23 cellular contexts compared by ENCODE assay signal in genomic region chr11:10627816-10628215, GRCh38. TPM values are rescaled to one million over a fixed set of nuclear protein-coding genes. Genes with fewer than 3 reads are reported as not detected.
DNase-seq lines count a peak whose midpoint lies in the region; ATAC-seq and TF ChIP-seq lines count a peak whose summit lies in the region.
"Had no signal": no experiment of that assay in that cellular context is flagged by ENCODE, and none has a peak within 500 bp of the region (broad histone marks: within the 10 kb centered on the region; RNA-seq: fewer than 3 reads in every experiment).

No MANE protein-coding gene starts in this region.

- no peaks in the 10 kb centered on the region for H3K9me3 Mint-ChIP-seq in activated CD8-positive, alpha-beta memory T cell treated with anti-CD3 and anti-CD28 coated beads, Interleukin-2, amount 10 ng/mL, durations not matched to agents 7 days and 5 days (ENCODE audit: low read depth)

- H3K4me3 ChIP-seq in neuronal stem cell (ENCODE audit: low read length in 2 of 2) (no peak overlapping the region), thoracic aorta (no peak overlapping the region), left lung (no peak overlapping the region), right cardiac atrium (ENCODE audit: low read length) (no peak overlapping the region)

- DNase-seq in activated CD8-positive, alpha-beta memory T cell treated with anti-CD3 and anti-CD28 coated beads, Interleukin-2, amount 10 ng/mL, durations not matched to agents 7 days and 5 days = peak; percentile 25
- DNase-seq in activated CD8-positive, alpha-beta memory T cell treated with anti-CD3 and anti-CD28 coated beads, Interleukin-2, amount 50 U/mL, for 48 hours = no peak
- DNase-seq in neuronal stem cell (ENCODE audit: low spot score) = no peak
- DNase-seq in thoracic aorta (ENCODE audit: low spot score) = no peak
- DNase-seq in left lung = no peak
- no peak for DNase-seq in activated effector memory CD4-positive, alpha-beta T cell treated with Interleukin-2 at 50 U/mL for 16 hours
- no peak for DNase-seq in right cardiac atrium
- DNase-seq: 8988T, ACHN, Calu3, DMS79 treated with DMSO at 0.1 percent for 48 hours, GF-D8, GOT3, HCEC 1CT, MM.1S, NCI-H2029, NCI-H446, NCI-H524 treated with DMSO at 0.1 percent for 48 hours, Right ventricle myocardium superior, RPMI8226 had no signal

- no peak overlapping the region for H3K14ac ChIP-seq in neuronal stem cell (ENCODE audit: low read length)

- H3K23ac ChIP-seq in neuronal stem cell (ENCODE audit: low read depth, low read length, poor library complexity) = peak overlapping the region; percentile 9

- TF ChIP-seq CTCF in thoracic aorta (IDR thresholded peaks at IDR 0.05) (no peak), left lung (IDR thresholded peaks at IDR 0.05) (no peak)

- no peak overlapping the region for H2AFZ ChIP-seq in neuronal stem cell (ENCODE audit: low read length)

- H3K4me2 ChIP-seq in neuronal stem cell (ENCODE audit: insufficient read depth, low read length, poor library complexity, severe bottlenecking) = no peak overlapping the region
- H3K4me2 ChIP-seq: KMS-11 had no signal

- H3K36me3 ChIP-seq in neuronal stem cell (replicated peaks in 1 of 2; ENCODE audit: control insufficient read depth in 2 of 2, insufficient read depth in 2 of 2, low read length in 2 of 2) (no peaks in the 10 kb centered on the region), thoracic aorta (peaks cover 71% of the 10 kb centered on the region), left lung (no peaks in the 10 kb centered on the region)

- H4K91ac ChIP-seq in neuronal stem cell (ENCODE audit: low read depth, low read length, poor library complexity) = no peak overlapping the region

- no peaks in the 10 kb centered on the region for H3K79me1 ChIP-seq in neuronal stem cell (ENCODE audit: low read depth, low read length)

- no peak overlapping the region for H3K4me3 Mint-ChIP-seq in activated CD8-positive, alpha-beta memory T cell treated with anti-CD3 and anti-CD28 coated beads, Interleukin-2, amount 10 ng/mL, durations not matched to agents 7 days and 5 days

- H3K4me1 Mint-ChIP-seq in activated CD8-positive, alpha-beta memory T cell treated with anti-CD3 and anti-CD28 coated beads, Interleukin-2, amount 10 ng/mL, durations not matched to agents 7 days and 5 days = peaks cover 11% of the 10 kb centered on the region

- WGBS in neuronal stem cell (ENCODE audit: extremely low coverage in 2 of 2, insufficient read length in 2 of 2, insufficient replicate concordance in 1 of 2), 2 donors = no CpG with 5 or more reads among the region's 5 CpGs
- WGBS in right cardiac atrium = 97% methylated on average over 5 of the region's 5 CpGs

- CTCF ChIA-PET in activated CD8-positive, alpha-beta memory T cell treated with anti-CD3 and anti-CD28 coated beads, Interleukin-2, amount 10 ng/mL, durations not matched to agents 7 days and 5 days (lab: Charles Lee) = no interaction called here

- no peaks in the 10 kb centered on the region for H3K4me1 ChIP-seq in neuronal stem cell (ENCODE audit: control insufficient read depth in 2 of 2, insufficient read depth in 1 of 2, low read depth in 1 of 2, low read length in 2 of 2)
- peaks cover 41 to 86% of the 10 kb centered on the region in 2 donors for H3K4me1 ChIP-seq in thoracic aorta (ENCODE audit: control insufficient read depth in 1 of 2, low read depth in 2 of 2)
- peaks cover 5 to 26% of the 10 kb centered on the region in 2 donors for H3K4me1 ChIP-seq in left lung
- peaks cover 2% of the 10 kb centered on the region for H3K4me1 ChIP-seq in right cardiac atrium (ENCODE audit: control insufficient read depth, insufficient read depth, low read length)

- H3K36me3 Mint-ChIP-seq in activated CD8-positive, alpha-beta memory T cell treated with anti-CD3 and anti-CD28 coated beads, Interleukin-2, amount 10 ng/mL, durations not matched to agents 7 days and 5 days = no peaks in the 10 kb centered on the region

- H3K18ac ChIP-seq in neuronal stem cell (ENCODE audit: low read length) = peak overlapping the region; percentile 77

- peaks cover 5% of the 10 kb centered on the region for H3K27me3 Mint-ChIP-seq in activated CD8-positive, alpha-beta memory T cell treated with anti-CD3 and anti-CD28 coated beads, Interleukin-2, amount 10 ng/mL, durations not matched to agents 7 days and 5 days
- H3K27me3 Mint-ChIP-seq: IgD-negative memory B cell had no signal

- H4K8ac ChIP-seq in neuronal stem cell (ENCODE audit: low read depth, low read length) = no peak overlapping the region

- H3K27ac Mint-ChIP-seq in activated CD8-positive, alpha-beta memory T cell treated with anti-CD3 and anti-CD28 coated beads, Interleukin-2, amount 10 ng/mL, durations not matched to agents 7 days and 5 days = no peak overlapping the region

- ATAC-seq in activated CD8-positive, alpha-beta memory T cell treated with anti-CD3 and anti-CD28 coated beads, Interleukin-2, amount 10 ng/mL, durations not matched to agents 7 days and 5 days = no peak
- ATAC-seq in thoracic aorta (ENCODE audit: insufficient number of reproducible peaks, low FRiP score, low read depth) (no peak), left lung (no peak), right cardiac atrium (no peak)

- H2BK120ac ChIP-seq in neuronal stem cell (ENCODE audit: low read depth, low read length) = no peak overlapping the region

- H3K9ac ChIP-seq in neuronal stem cell (ENCODE audit: low read depth, low read length, poor library complexity) = no peak overlapping the region
- H3K9ac ChIP-seq: KMS-11 had no signal

- H3K27ac ChIP-seq in neuronal stem cell (replicated peaks; ENCODE audit: low read length) = no peak overlapping the region
- H3K27ac ChIP-seq in thoracic aorta = peak overlapping the region; percentile 94 to 95
- no peak overlapping the region for H3K27ac ChIP-seq in left lung
- no peak overlapping the region for H3K27ac ChIP-seq in right cardiac atrium (ENCODE audit: low read length)
- H3K27ac ChIP-seq: HL-60, KMS-11 had no signal

- no peak overlapping the region for H2BK12ac ChIP-seq in neuronal stem cell (ENCODE audit: low read length)

- H2BK15ac ChIP-seq in neuronal stem cell (ENCODE audit: low read length) = peak overlapping the region; percentile 15

- no peak overlapping the region for H2BK5ac ChIP-seq in neuronal stem cell (ENCODE audit: low read length)

- intact Hi-C loops in left lung (cut with DNase I) (loop anchor here in 1 of 2 donors (10.0 kb wide), 1 partner anchor 107 kb away; no protein-coding TSS in a partner anchor), right cardiac atrium (cut with DNase I) (loop anchor here in 1 of 4 donors (5.0 kb wide), 1 partner anchor 99 kb away; no protein-coding TSS in a partner anchor)

- H3K9me3 ChIP-seq in neuronal stem cell (replicated peaks in 1 of 2; ENCODE audit: control insufficient read depth in 2 of 2, insufficient read depth in 1 of 2, low read depth in 1 of 2, low read length in 2 of 2) (peaks cover 0 to 2% of the 10 kb centered on the region in 2 donors), thoracic aorta (no peaks in the 10 kb centered on the region), left lung (no peaks in the 10 kb centered on the region), right cardiac atrium (ENCODE audit: control insufficient read depth, low read length) (no peaks in the 10 kb centered on the region)

- H3K4ac ChIP-seq in neuronal stem cell (ENCODE audit: low read length) = no peak overlapping the region

- H2AK5ac ChIP-seq in neuronal stem cell (ENCODE audit: low read depth, low read length) = peak overlapping the region; percentile 77

- H3K27me3 ChIP-seq in neuronal stem cell (ENCODE audit: control insufficient read depth in 3 of 3, insufficient read depth in 3 of 3, low read depth in 1 of 3, low read length in 3 of 3) = no peaks in the 10 kb centered on the region
- H3K27me3 ChIP-seq in thoracic aorta (replicated peaks; ENCODE audit: insufficient read depth) = no peaks in the 10 kb centered on the region
- H3K27me3 ChIP-seq in left lung = no peaks in the 10 kb centered on the region
- no peaks in the 10 kb centered on the region for H3K27me3 ChIP-seq in right cardiac atrium (ENCODE audit: control insufficient read depth, insufficient read depth)

RNA-seq across cellular contexts. Expression of gene LYVE1, which starts 59.4 kb away (rescaled TPM):
- not detected for total RNA-seq in activated CD8-positive, alpha-beta memory T cell treated with anti-CD3 and anti-CD28 coated beads, Interleukin-2, amount 10 ng/mL, durations not matched to agents 7 days and 5 days
- polyA plus RNA-seq in neuronal stem cell (2013, experiment 1 of 2) = 0.03 TPM
- polyA plus RNA-seq in neuronal stem cell (2013, experiment 2 of 2) = 0.03 TPM
- 100 to 1,000 TPM in 1 of 2 donors, 10 to 100 TPM in 1; 81.5 to 121 TPM for total RNA-seq in thoracic aorta
- 10 to 100 TPM; 40.5 to 90.1 TPM for total RNA-seq in left lung
- total RNA-seq in right cardiac atrium = 100 to 1,000 TPM in 1 of 4 donors, 10 to 100 TPM in 3; 69.8 to 114 (median 92.8) TPM
- polyA plus RNA-seq in right cardiac atrium = 12.6 TPM
- total RNA-seq: Calu3 had no signal

Comparison
In these comparisons a context has a peak if more than half of its experiments do, and no peak if none do; other contexts are left out.
1. H3K27ac ChIP-seq: peak in thoracic aorta (2 of 2); none in neuronal stem cell (single experiment), left lung (0 of 2) and right cardiac atrium (single experiment).
2. RNA of gene LYVE1, which starts 59.4 kb away (total RNA-seq): 81.5 to 121 TPM in thoracic aorta, 69.8 to 114 TPM in right cardiac atrium and 40.5 to 90.1 TPM in left lung; not detected in activated CD8-positive, alpha-beta memory T cell treated with anti-CD3 and anti-CD28 coated beads, Interleukin-2, amount 10 ng/mL, durations not matched to agents 7 days and 5 days; every median in the first group is over 10 times any median in the second.